Comparison of ENCODE assay signal across 8 cellular contexts in genomic region chr10:119652361-119652760, GRCh38. TPM values are rescaled to one million over a fixed set of nuclear protein-coding genes. Genes with fewer than 3 reads are reported as not detected.
DNase-seq lines count a peak whose midpoint lies in the region; ATAC-seq, FAIRE-seq and TF ChIP-seq lines count a peak whose summit lies in the region.

No MANE protein-coding gene starts in this region.

- intact Hi-C loops in upper lobe of right lung (cut with DNase I): no loop called here

- H3K4me1 ChIP-seq in duodenal mucosa (ENCODE audit: control insufficient read depth in 1 of 2, insufficient read depth in 2 of 2, low read length in 2 of 2) (peaks cover 14 to 30% of the 10 kb centered on the region in 2 donors), upper lobe of right lung (peaks cover 39% of the 10 kb centered on the region)

- H3K27ac ChIP-seq in duodenal mucosa (ENCODE audit: low read depth, low read length) (peak overlapping the region; percentile 83), upper lobe of right lung (peak overlapping the region; percentile 94)

- ATAC-seq in upper lobe of right lung (peak; percentile 25), HG02763 (IDR thresholded peaks at IDR 0.05; ENCODE audit: unreplicated experiment) (no peak), GM18517 (IDR thresholded peaks at IDR 0.05; ENCODE audit: unreplicated experiment) (no peak)

- H3K27me3 ChIP-seq in duodenal mucosa (ENCODE audit: control insufficient read depth in 1 of 2, insufficient read depth in 2 of 2, low read length in 2 of 2): no peaks in the 10 kb centered on the region
- no peaks in the 10 kb centered on the region for H3K27me3 ChIP-seq in upper lobe of right lung

- peak overlapping the region; percentile 76 to 93 for H3K9ac ChIP-seq in duodenal mucosa (ENCODE audit: low read depth in 1 of 2, low read length in 2 of 2)

- DNase-seq in D721Med (ENCODE audit: insufficient read length, low spot score): no peak
- peak; percentile 55 for DNase-seq in HT1080 (ENCODE audit: low read depth)
- peak; percentile 62 for DNase-seq in SK-MEL-5 (ENCODE audit: low read depth, low spot score)
- peak; percentile 69 for DNase-seq in medulla oblongata (ENCODE audit: extremely low spot score)
- DNase-seq in upper lobe of right lung: no peak

- H3K36me3 ChIP-seq in duodenal mucosa (ENCODE audit: control insufficient read depth in 1 of 2, insufficient read depth in 2 of 2, low read length in 2 of 2) (peaks cover 0 to 12% of the 10 kb centered on the region in 2 donors), upper lobe of right lung (peaks cover 11% of the 10 kb centered on the region)

- H3K9me3 ChIP-seq in duodenal mucosa (ENCODE audit: control insufficient read depth in 1 of 2, low read length in 2 of 2): no peaks in the 10 kb centered on the region
- H3K9me3 ChIP-seq in upper lobe of right lung: no peaks in the 10 kb centered on the region

- in situ Hi-C loops in SK-MEL-5 (cut with HindIII; ENCODE audit: low pct_unique_long_range_greater_than_20kb, low sequenced_read_pairs): no loop called here

- H3K4me3 ChIP-seq in duodenal mucosa (ENCODE audit: low read depth in 1 of 2, low read length in 2 of 2) (peak overlapping the region; percentile 78 to 93), upper lobe of right lung (peak overlapping the region; percentile 81)

- TF ChIP-seq CTCF in D721Med (IDR thresholded peaks at IDR 0.05; ENCODE audit: insufficient read depth, missing control alignments) (peak; percentile 43), upper lobe of right lung (IDR thresholded peaks at IDR 0.05) (peak; percentile 37)

- no peak for FAIRE-seq in D721Med (lab: Jason Lieb, UNC)

RNA-seq across cellular contexts. Expression of gene BAG3, which starts 1.2 kb away (rescaled TPM):
- 30.5 and 46.2 TPM in 2 replicates for total RNA-seq in HT1080 (2014; rRNA removed; shearing (Covaris generic))
- polyA plus RNA-seq in HT1080 (2015; cell fraction: cytosol; rRNA removed): 76.3 and 89.3 TPM in 2 replicates
- polyA plus RNA-seq in HT1080 (2015; cell fraction: nucleus; rRNA removed): 126 and 141 TPM in 2 replicates
- 6.2 and 6.4 TPM in 2 replicates for total RNA-seq in SK-MEL-5 (2014; rRNA removed; shearing (Covaris generic))
- polyA plus RNA-seq in SK-MEL-5 (2015; cell fraction: cytosol; rRNA removed): 46.2 and 58.6 TPM in 2 replicates
- polyA plus RNA-seq in SK-MEL-5 (2015; cell fraction: nucleus; rRNA removed): 14.3 and 16.0 TPM in 2 replicates
- total RNA-seq in upper lobe of right lung: 41.5 TPM

RNA-seq across cellular contexts. Expression of gene TIAL1, which starts 55.6 kb away (rescaled TPM):
- total RNA-seq in HT1080 (2014; rRNA removed; shearing (Covaris generic)): 39.2 and 65.4 TPM in 2 replicates
- 113 and 128 TPM in 2 replicates for polyA plus RNA-seq in HT1080 (2015; cell fraction: cytosol; rRNA removed)
- polyA plus RNA-seq in HT1080 (2015; cell fraction: nucleus; rRNA removed): 332 TPM in 2 replicates
- total RNA-seq in SK-MEL-5 (2014; rRNA removed; shearing (Covaris generic)): 25.1 and 28.4 TPM in 2 replicates
- polyA plus RNA-seq in SK-MEL-5 (2015; cell fraction: cytosol; rRNA removed): 35.8 and 44.7 TPM in 2 replicates
- 213 and 233 TPM in 2 replicates for polyA plus RNA-seq in SK-MEL-5 (2015; cell fraction: nucleus; rRNA removed)
- total RNA-seq in upper lobe of right lung: 104 TPM

Comparison
In these comparisons a context has a peak if more than half of its experiments do, and no peak if none do; other contexts are left out.
1. DNase-seq: peak in HT1080 (single experiment), SK-MEL-5 (single experiment) and medulla oblongata (single experiment); none in D721Med (single experiment) and upper lobe of right lung (single experiment).